1 cellular context compared by ENCODE assay signal in the genomic region with DNA sequence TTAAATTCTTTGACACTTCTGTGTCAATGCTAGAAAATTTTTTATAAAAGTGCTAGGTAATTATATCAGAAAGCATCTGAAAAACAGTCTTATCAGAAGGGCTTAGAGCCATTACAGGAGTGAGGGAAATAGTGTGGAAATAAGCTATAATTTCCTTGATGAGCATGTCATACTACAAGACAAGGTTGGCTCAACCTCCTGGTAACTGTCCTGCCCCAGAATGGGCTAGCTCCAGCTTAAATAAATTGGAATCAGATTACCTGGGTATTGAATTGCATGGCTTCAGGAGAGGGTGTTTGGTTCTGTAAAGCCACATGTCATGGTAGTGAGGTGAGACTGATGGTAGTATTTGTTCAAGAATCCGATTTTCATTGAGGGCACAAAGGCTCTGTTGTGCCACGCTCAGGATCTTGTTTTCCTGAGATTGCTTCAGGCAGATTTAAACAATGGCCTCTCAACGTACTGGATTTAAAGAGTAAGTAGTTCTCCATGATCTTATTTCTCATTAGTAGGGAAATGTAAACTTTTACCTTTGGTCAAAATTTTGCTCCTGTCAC.
TF ChIP-seq lines count a peak whose summit lies in the region.

No MANE protein-coding gene starts in this region.

TF ChIP-seq in HepG2, 621 proteins besides CTCF, POLR2A, EP300 and RAD21 (continued from another document):
- TF ChIP-seq, protein P1, sequence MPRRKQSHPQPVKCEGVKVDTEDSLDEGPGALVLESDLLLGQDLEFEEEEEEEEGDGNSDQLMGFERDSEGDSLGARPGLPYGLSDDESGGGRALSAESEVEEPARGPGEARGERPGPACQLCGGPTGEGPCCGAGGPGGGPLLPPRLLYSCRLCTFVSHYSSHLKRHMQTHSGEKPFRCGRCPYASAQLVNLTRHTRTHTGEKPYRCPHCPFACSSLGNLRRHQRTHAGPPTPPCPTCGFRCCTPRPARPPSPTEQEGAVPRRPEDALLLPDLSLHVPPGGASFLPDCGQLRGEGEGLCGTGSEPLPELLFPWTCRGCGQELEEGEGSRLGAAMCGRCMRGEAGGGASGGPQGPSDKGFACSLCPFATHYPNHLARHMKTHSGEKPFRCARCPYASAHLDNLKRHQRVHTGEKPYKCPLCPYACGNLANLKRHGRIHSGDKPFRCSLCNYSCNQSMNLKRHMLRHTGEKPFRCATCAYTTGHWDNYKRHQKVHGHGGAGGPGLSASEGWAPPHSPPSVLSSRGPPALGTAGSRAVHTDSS (CRISPR knock-in tag; conservative IDR thresholded peaks at IDR 0.05): no peak
